In genomic region chr19:44757057-44757734, GRCh38 we compare ENCODE assay signal across 11 cellular contexts. TPM values are rescaled to one million over a fixed set of nuclear protein-coding genes. Genes with fewer than 3 reads are reported as not detected.
A peak's percentile ranks its signal among the peaks of the same experiment; 100 is the strongest.
DNase-seq lines count a peak whose midpoint lies in the region; ATAC-seq, FAIRE-seq and TF ChIP-seq lines count a peak whose summit lies in the region.
"Had no signal": no experiment of that assay in that cellular context is flagged by ENCODE, and none has a peak within 500 bp of the region (broad histone marks: within the 10 kb centered on the region; RNA-seq: fewer than 3 reads in every experiment).

No MANE protein-coding gene starts in this region.

- H3K36me3 ChIP-seq in HUES64 (ENCODE audit: insufficient read depth, low read length) = no peaks in the 10 kb centered on the region
- peaks cover 27 to 40% (median 33%) of the 10 kb centered on the region in 4 donors for H3K36me3 ChIP-seq in liver (ENCODE audit: control insufficient read depth in 4 of 4, insufficient read depth in 3 of 4, low read depth in 1 of 4, low read length in 3 of 4)
- peaks cover 27 to 34% of the 10 kb centered on the region in 2 donors for H3K36me3 ChIP-seq in small intestine (ENCODE audit: control insufficient read depth in 2 of 2, insufficient read depth in 2 of 2, low read length in 2 of 2)

- no peak for TF ChIP-seq RAD21 in liver (IDR thresholded peaks at IDR 0.05)

- H3K27ac ChIP-seq in HUES64 (ENCODE audit: low read depth, low read length) = no peak overlapping the region
- peak overlapping the region; percentile 85 to 92 for H3K27ac ChIP-seq in liver (ENCODE audit: low read depth in 1 of 2, low read length in 2 of 2)
- H3K27ac ChIP-seq in small intestine (ENCODE audit: low read depth in 1 of 2, low read length in 1 of 2) = peak overlapping the region; percentile 26 to 98

- peaks cover 78% of the 10 kb centered on the region for H3K36me3 Mint-ChIP-seq in effector memory CD8-positive, alpha-beta T cell (ENCODE audit: insufficient read depth)

- H3K9me3 Mint-ChIP-seq in effector memory CD8-positive, alpha-beta T cell = no peaks in the 10 kb centered on the region
- H3K9me3 Mint-ChIP-seq: activated CD4-positive, alpha-beta T cell treated with anti-CD3 and anti-CD28 coated beads, Interleukin-2, amount 10 ng/mL, durations not matched to agents 24 days and 14 days had no signal

- H3K27me3 Mint-ChIP-seq in effector memory CD8-positive, alpha-beta T cell = no peaks in the 10 kb centered on the region

- no peak for ATAC-seq in effector memory CD8-positive, alpha-beta T cell (replicated peaks)
- ATAC-seq in stimulated activated naive CD8-positive, alpha-beta T cell treated with anti-CD3 and anti-CD28 coated beads, Interleukin-15, Interleukin-2, amounts not matched to agents 100 U/mL and 50 U/mL, for 24 hours = no peak
- ATAC-seq in HG03520 (IDR thresholded peaks at IDR 0.05; ENCODE audit: unreplicated experiment) = no peak

- peak overlapping the region; percentile 95 to 97 for H3K27ac Mint-ChIP-seq in effector memory CD8-positive, alpha-beta T cell

- no peak overlapping the region for H3K4me3 Mint-ChIP-seq in effector memory CD8-positive, alpha-beta T cell

- H3K4me1 Mint-ChIP-seq in effector memory CD8-positive, alpha-beta T cell (ENCODE audit: low read depth in 2 of 2) = peaks cover 35 to 49% of the 10 kb centered on the region in 2 donors

- no peak for FAIRE-seq in small intestine (lab: Jason Lieb, UNC)

- no peak for DNase-seq in effector memory CD8-positive, alpha-beta T cell
- no peak for DNase-seq in small intestine
- DNase-seq in RPMI8226 = no peak
- DNase-seq in LoVo (ENCODE audit: low spot score) = no peak
- no peak for DNase-seq in stimulated activated naive CD8-positive, alpha-beta T cell treated with anti-CD3 and anti-CD28 coated beads, Interleukin-15, Interleukin-2, amounts not matched to agents 100 U/mL and 50 U/mL, for 24 hours
- DNase-seq: activated CD4-positive, alpha-beta T cell treated with anti-CD3 and anti-CD28 coated beads, Interleukin-2, amount 10 ng/mL, durations not matched to agents 24 days and 14 days; erythroblast had no signal

- H3K9ac ChIP-seq in HUES64 (ENCODE audit: low read depth, low read length) = no peak overlapping the region
- no peak overlapping the region for H3K9ac ChIP-seq in liver (ENCODE audit: low read depth in 1 of 2, low read length in 2 of 2)

- H3K9me3 ChIP-seq in HUES64 (ENCODE audit: insufficient read depth, low read depth, low read length) (no peaks in the 10 kb centered on the region), liver (ENCODE audit: control insufficient read depth in 4 of 4, low read length in 3 of 4) (no peaks in the 10 kb centered on the region), small intestine (ENCODE audit: control insufficient read depth, low read depth) (no peaks in the 10 kb centered on the region)

- no peak for TF ChIP-seq CTCF in liver (IDR thresholded peaks at IDR 0.05; ENCODE audit: low read depth, low read length, missing input control)

- H3K4me1 ChIP-seq in HUES64 (ENCODE audit: insufficient read depth, low read length) (peaks cover 24% of the 10 kb centered on the region), liver (ENCODE audit: control insufficient read depth in 4 of 4, insufficient read depth in 4 of 4, low read length in 3 of 4) (peaks cover 22 to 45% (median 29%) of the 10 kb centered on the region in 4 donors), small intestine (ENCODE audit: control insufficient read depth in 2 of 2, insufficient read depth in 1 of 2, low read depth in 1 of 2, low read length in 1 of 2) (peaks cover 10 to 28% of the 10 kb centered on the region in 2 donors)

- 4% methylated on average over 53 of the region's 53 CpGs for WGBS in HUES64
- WGBS in liver = 82% methylated on average over 53 of the region's 53 CpGs
- WGBS in small intestine, 3 donors = 70 to 88% (median 87%) methylated on average over 52 to 53 of the region's 53 CpGs

- peak overlapping the region; percentile 60 for H3K4me3 ChIP-seq in HUES64 (ENCODE audit: low read length)
- no peak overlapping the region for H3K4me3 ChIP-seq in liver (ENCODE audit: low read depth in 1 of 3, low read length in 3 of 3)
- no peak overlapping the region for H3K4me3 ChIP-seq in small intestine (ENCODE audit: low read depth in 1 of 2, low read length in 2 of 2)

- H3K27me3 ChIP-seq in HUES64 (ENCODE audit: insufficient read depth, low read length) (peaks cover 60% of the 10 kb centered on the region), liver (ENCODE audit: control insufficient read depth in 4 of 4, insufficient read depth in 4 of 4, low read length in 3 of 4) (no peaks in the 10 kb centered on the region), small intestine (ENCODE audit: control insufficient read depth in 2 of 2, insufficient read depth in 2 of 2, low read length in 2 of 2) (no peaks in the 10 kb centered on the region)

TF ChIP-seq in liver, 16 proteins besides CTCF, POLR2A, EP300 and RAD21:
- TF ChIP-seq SP1 (IDR thresholded peaks at IDR 0.05) (no peak), EGR1 (IDR thresholded peaks at IDR 0.05; ENCODE audit: low read depth in 2 of 2) (no peak), TAF1 (conservative IDR thresholded peaks at IDR 0.05) (no peak), JUND (IDR thresholded peaks at IDR 0.05) (no peak), RXRA (IDR thresholded peaks at IDR 0.05) (no peak), FOXA1 (IDR thresholded peaks at IDR 0.05) (no peak), YY1 (IDR thresholded peaks at IDR 0.05) (no peak), REST (IDR thresholded peaks at IDR 0.05) (no peak), HNF4A (conservative IDR thresholded peaks at IDR 0.05) (no peak), FOXA2 (IDR thresholded peaks at IDR 0.05) (no peak), HNF4G (IDR thresholded peaks at IDR 0.05) (no peak)
- TF ChIP-seq, protein P1, sequence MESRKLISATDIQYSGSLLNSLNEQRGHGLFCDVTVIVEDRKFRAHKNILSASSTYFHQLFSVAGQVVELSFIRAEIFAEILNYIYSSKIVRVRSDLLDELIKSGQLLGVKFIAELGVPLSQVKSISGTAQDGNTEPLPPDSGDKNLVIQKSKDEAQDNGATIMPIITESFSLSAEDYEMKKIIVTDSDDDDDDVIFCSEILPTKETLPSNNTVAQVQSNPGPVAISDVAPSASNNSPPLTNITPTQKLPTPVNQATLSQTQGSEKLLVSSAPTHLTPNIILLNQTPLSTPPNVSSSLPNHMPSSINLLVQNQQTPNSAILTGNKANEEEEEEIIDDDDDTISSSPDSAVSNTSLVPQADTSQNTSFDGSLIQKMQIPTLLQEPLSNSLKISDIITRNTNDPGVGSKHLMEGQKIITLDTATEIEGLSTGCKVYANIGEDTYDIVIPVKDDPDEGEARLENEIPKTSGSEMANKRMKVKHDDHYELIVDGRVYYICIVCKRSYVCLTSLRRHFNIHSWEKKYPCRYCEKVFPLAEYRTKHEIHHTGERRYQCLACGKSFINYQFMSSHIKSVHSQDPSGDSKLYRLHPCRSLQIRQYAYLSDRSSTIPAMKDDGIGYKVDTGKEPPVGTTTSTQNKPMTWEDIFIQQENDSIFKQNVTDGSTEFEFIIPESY (IDR thresholded peaks at IDR 0.05) = no peak

RNA-seq across cellular contexts. Expression of gene BCL3, which starts 8.7 kb away (rescaled TPM):
- polyA plus RNA-seq in HUES64 (2013, experiment 1 of 2) = 0.80 TPM
- polyA plus RNA-seq in HUES64 (2013, experiment 2 of 2) = 2.7 TPM
- total RNA-seq in liver = 10 to 100 TPM in 1 of 2 donors, 1 to 10 TPM in 1; 4.5 to 29.1 TPM
- polyA plus RNA-seq in liver (10 to 100 TPM; 10.3 to 63.6 TPM), small intestine (100 to 1,000 TPM in 2 of 3 donors, 10 to 100 TPM in 1; 48.6 to 136 (median 106) TPM)

RNA-seq across cellular contexts. Expression of gene CBLC, which starts 20.5 kb away (rescaled TPM):
- polyA plus RNA-seq in HUES64 (2013, experiment 1 of 2) = 3.9 TPM
- polyA plus RNA-seq in HUES64 (2013, experiment 2 of 2) = 5.1 TPM
- total RNA-seq in liver = 10 to 100 TPM in 1 of 2 donors, 1 to 10 TPM in 1; 2.1 to 14.0 TPM
- polyA plus RNA-seq in liver = 1 to 10 TPM; 8.0 to 9.6 TPM
- polyA plus RNA-seq in small intestine = 100 to 1,000 TPM in 2 of 3 donors, 10 to 100 TPM in 1; 67.6 to 162 (median 117) TPM
- total RNA-seq: activated CD4-positive, alpha-beta T cell treated with anti-CD3 and anti-CD28 coated beads, Interleukin-2, amount 10 ng/mL, durations not matched to agents 24 days and 14 days; NCI-H460 had no signal

RNA-seq across cellular contexts. Expression of gene BCAM, which starts 51.7 kb away (rescaled TPM):
- 30.2 TPM for polyA plus RNA-seq in HUES64 (2013, experiment 1 of 2)
- 39.3 TPM for polyA plus RNA-seq in HUES64 (2013, experiment 2 of 2)
- total RNA-seq in liver = 10 to 100 TPM; 15.1 to 87.4 TPM
- polyA plus RNA-seq in liver (10 to 100 TPM; 10.5 to 23.1 TPM), small intestine (10 to 100 TPM in 1 of 3 donors, 1 to 10 TPM in 2; 2.9 to 32.6 (median 4.3) TPM)
- total RNA-seq: activated CD4-positive, alpha-beta T cell treated with anti-CD3 and anti-CD28 coated beads, Interleukin-2, amount 10 ng/mL, durations not matched to agents 24 days and 14 days had no signal

RNA-seq across cellular contexts. Expression of gene CEACAM16, which starts 58.2 kb away (rescaled TPM):
- polyA plus RNA-seq in HUES64 (2013, experiment 1 of 2) = not detected
- not detected for polyA plus RNA-seq in HUES64 (2013, experiment 2 of 2)
- total RNA-seq in liver = under 1 TPM in 1 of 2 donors, not detected in 1; 0.09 TPM
- polyA plus RNA-seq in liver = not detected
- not detected for polyA plus RNA-seq in small intestine
- total RNA-seq: activated CD4-positive, alpha-beta T cell treated with anti-CD3 and anti-CD28 coated beads, Interleukin-2, amount 10 ng/mL, durations not matched to agents 24 days and 14 days; NCI-H460 had no signal

Comparison
In these comparisons a context has a peak if more than half of its experiments do, and no peak if none do; other contexts are left out.
1. RNA of gene CBLC, which starts 20.5 kb away (polyA plus RNA-seq): 67.6 to 162 TPM in small intestine; 8.0 to 9.6 TPM in liver; every median in the first group is over 4 times any median in the second.